In genomic region chr17:41184480-41184961, GRCh38 we compare ENCODE assay signal across 20 cellular contexts.
"Had no signal": no experiment of that assay in that cellular context is flagged by ENCODE, and none has a peak within 500 bp of the region (broad histone marks: within the 10 kb centered on the region; RNA-seq: fewer than 3 reads in every experiment).

Gene KRTAP4-1, minus strand, starts transcription at chr17:41184911. Its CDS starts 57 bp downstream, at chr17:41184854.

- FAIRE-seq: kidney had no signal

- DNase-seq: activated CD4-positive, alpha-beta T cell treated with anti-CD3 and anti-CD28 coated beads, Interleukin-2, amount 50 U/mL, for 1 hour; activated CD8-positive, alpha-beta T cell treated with anti-CD3 and anti-CD28 coated beads for 36 hours; activated naive CD4-positive, alpha-beta T cell; activated T-cell treated with anti-CD3 and anti-CD28 coated beads, Interleukin-2, amount 50 U/mL, for 72 hours; central memory CD4-positive, alpha-beta T cell; endodermal cell; foreskin fibroblast; heart left ventricle; hypothalamus; immature natural killer cell; kidney; left colon; midbrain; naive thymus-derived CD8-positive, alpha-beta T cell; occipital lobe; psoas muscle; sigmoid colon; stimulated activated naive CD4-positive, alpha-beta T cell; T-helper 17 cell; T1000 had no signal
